ENCODE assay signal across 15 cellular contexts in the genomic region with DNA sequence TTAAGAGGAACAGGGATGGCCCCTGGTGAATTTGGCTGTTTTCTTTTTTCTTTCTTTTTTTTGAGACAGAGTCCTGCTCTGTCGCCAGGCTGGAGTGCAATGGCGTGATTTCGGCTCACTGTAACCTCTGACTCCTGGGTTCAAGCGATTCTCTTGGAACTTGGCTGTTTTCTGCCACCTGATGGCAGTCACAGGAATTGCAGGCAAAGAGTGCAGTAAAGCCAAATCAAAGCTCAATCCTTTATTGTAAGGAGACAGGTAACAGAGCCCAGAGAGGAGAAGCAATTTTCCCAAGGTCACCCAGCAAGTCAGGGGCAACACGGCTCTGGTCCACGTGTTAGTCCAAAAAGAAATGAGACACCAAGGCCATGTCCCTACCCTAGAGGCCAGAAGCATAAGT. TPM values are rescaled to one million over a fixed set of nuclear protein-coding genes. Genes with fewer than 3 reads are reported as not detected.
DNase-seq lines count a peak whose midpoint lies in the region; ATAC-seq and TF ChIP-seq lines count a peak whose summit lies in the region.
"Had no signal": no experiment of that assay in that cellular context is flagged by ENCODE, and none has a peak within 500 bp of the region (broad histone marks: within the 10 kb centered on the region; RNA-seq: fewer than 3 reads in every experiment).

No MANE protein-coding gene starts in this region.

- no peak overlapping the region for H3K4me3 Mint-ChIP-seq in CD14-positive monocyte
- H3K4me3 Mint-ChIP-seq in nephron progenitor cell = no peak overlapping the region
- H3K4me3 Mint-ChIP-seq: immature natural killer cell; stimulated activated memory B cell treated with anti-CD40 and anti-IgM and Interleukin-4, amounts not matched to agents 10 μg/mL and 1 μg/mL and 100 μg/mL, for 72 hours had no signal

- H3K27ac ChIP-seq in HL-60 (replicated peaks) (no peak overlapping the region), brain microvascular endothelial cell (no peak overlapping the region), SJCRH30 (no peak overlapping the region)

- H3K4me1 ChIP-seq in SJCRH30 = no peaks in the 10 kb centered on the region

- no peak overlapping the region for H3K27ac Mint-ChIP-seq in CD14-positive monocyte
- H3K27ac Mint-ChIP-seq in nephron progenitor cell = no peak overlapping the region
- H3K27ac Mint-ChIP-seq: stimulated activated memory B cell treated with anti-CD40 and anti-IgM and Interleukin-4, amounts not matched to agents 10 μg/mL and 1 μg/mL and 100 μg/mL, for 72 hours had no signal

- H3K4me3 ChIP-seq in HL-60 (replicated peaks; ENCODE audit: insufficient read depth, low read length) = no peak overlapping the region
- no peak overlapping the region for H3K4me3 ChIP-seq in brain microvascular endothelial cell (ENCODE audit: low read depth, low read length)
- H3K4me3 ChIP-seq in SJCRH30 = no peak overlapping the region
- H3K4me3 ChIP-seq: MG63 had no signal

- no peak for ATAC-seq in GM21528 (IDR thresholded peaks at IDR 0.05; ENCODE audit: low FRiP score, unreplicated experiment)
- ATAC-seq: stimulated activated memory B cell treated with anti-CD40 and anti-IgM and Interleukin-4, amounts not matched to agents 10 μg/mL and 1 μg/mL and 100 μg/mL, for 72 hours had no signal

- TF ChIP-seq CTCF in CD14-positive monocyte (IDR thresholded peaks at IDR 0.05) (peak; percentile 28), HL-60 (IDR thresholded peaks at IDR 0.05; ENCODE audit: insufficient read depth, low read length) (peak; percentile 24), brain microvascular endothelial cell (IDR thresholded peaks at IDR 0.05; ENCODE audit: low read depth, low read length, missing control alignments) (peak; percentile 68), nephron progenitor cell (IDR thresholded peaks at IDR 0.05) (peak; percentile 39)

- H3K9me3 ChIP-seq in SJCRH30 (replicated peaks) = no peaks in the 10 kb centered on the region

- intact Hi-C loops in CD14-positive monocyte (cut with micrococcal nuclease) = no loop called here

- H3K36me3 Mint-ChIP-seq in CD14-positive monocyte (no peaks in the 10 kb centered on the region), nephron progenitor cell (ENCODE audit: low read depth) (no peaks in the 10 kb centered on the region)

- in situ Hi-C loops in brain microvascular endothelial cell (cut with HindIII; ENCODE audit: low pct_ligation_motif_present, low sequenced_read_pairs) = no loop called here

- no peaks in the 10 kb centered on the region for H3K36me3 ChIP-seq in brain microvascular endothelial cell (replicated peaks)
- no peaks in the 10 kb centered on the region for H3K36me3 ChIP-seq in SJCRH30
- H3K36me3 ChIP-seq: MG63 had no signal

- no peaks in the 10 kb centered on the region for H3K27me3 ChIP-seq in HL-60 (ENCODE audit: insufficient read depth, poor library complexity, severe bottlenecking)
- peaks cover 14% of the 10 kb centered on the region for H3K27me3 ChIP-seq in brain microvascular endothelial cell (replicated peaks)
- H3K27me3 ChIP-seq in SJCRH30 = peaks cover 14% of the 10 kb centered on the region

- peaks cover 4 to 20% (median 12%) of the 10 kb centered on the region in 7 donors for H3K9me3 Mint-ChIP-seq in CD14-positive monocyte
- H3K9me3 Mint-ChIP-seq in nephron progenitor cell = peaks cover 11% of the 10 kb centered on the region

- H3K27me3 Mint-ChIP-seq in CD14-positive monocyte (ENCODE audit: low read depth in 3 of 3) (peaks cover 4 to 17% (median 13%) of the 10 kb centered on the region in 3 donors), nephron progenitor cell (ENCODE audit: low read depth, poor library complexity) (peaks cover 23% of the 10 kb centered on the region)

- DNase-seq in CD14-positive monocyte (ENCODE audit: low spot score) (no peak), HL-60 (ENCODE audit: low read depth in 1 of 2, low spot score in 1 of 2) (no peak), brain microvascular endothelial cell (no peak), nephron progenitor cell (no peak), SJCRH30 (no peak), cortex of kidney (lab: John Stamatoyannopoulos, UW) (no peak)
- DNase-seq in activated naive CD4-positive, alpha-beta T cell treated with anti-CD3 and anti-CD28 coated beads, Interleukin-2, amount 50 U/mL, for 16 hours = no peak
- DNase-seq: activated CD8-positive, alpha-beta memory T cell treated with anti-CD3 and anti-CD28 coated beads for 24 hours; immature natural killer cell; MG63; naive B cell; NCI-H510A treated with DMSO at 0.1 percent for 48 hours; stimulated activated CD4-positive, alpha-beta T cell treated with anti-CD3 and anti-CD28 coated beads, Interleukin-15, amount 100 ng/mL, for 24 hours had no signal

- H3K4me1 Mint-ChIP-seq in CD14-positive monocyte (no peaks in the 10 kb centered on the region), nephron progenitor cell (peaks cover 21% of the 10 kb centered on the region)
- H3K4me1 Mint-ChIP-seq: immature natural killer cell; stimulated activated memory B cell treated with anti-CD40 and anti-IgM and Interleukin-4, amounts not matched to agents 10 μg/mL and 1 μg/mL and 100 μg/mL, for 72 hours had no signal

RNA-seq across cellular contexts. Expression of a gene that starts 6.2 kb away (rescaled TPM):
- polyA plus RNA-seq in CD14-positive monocyte = not detected
- total RNA-seq in SJCRH30 (2014; rRNA removed; shearing (Covaris generic)) = not detected in 2 replicates
